In genomic region chr17:2399572-2400473, GRCh38 we compare ENCODE assay signal across 1 cellular context.
TF ChIP-seq lines count a peak whose summit lies in the region.

No MANE protein-coding gene starts in this region.

TF ChIP-seq in HepG2, 621 proteins besides CTCF, POLR2A, EP300 and RAD21 (continued from another document and continues in another):
- peak; percentile 64; the same call in 1 of the 2 replicates for TF ChIP-seq GABPB1 (CRISPR knock-in tag; IDR thresholded peaks at IDR 0.05)
- TF ChIP-seq TCF7L2 (IDR thresholded peaks at IDR 0.05; ENCODE audit: low read depth, low read length) = no peak
- TF ChIP-seq RBM22 (optimal IDR thresholded peaks at IDR 0.05; ENCODE audit: low read length) = no peak
- TF ChIP-seq TAF1 (CRISPR knock-in tag; IDR thresholded peaks at IDR 0.05) = peak; percentile 56
- TF ChIP-seq KIAA2018 (CRISPR knock-in tag; IDR thresholded peaks at IDR 0.05; ENCODE audit: borderline replicate concordance) = no peak
- no peak for TF ChIP-seq ZNF775 (CRISPR knock-in tag; IDR thresholded peaks at IDR 0.05; ENCODE audit: borderline replicate concordance)
- TF ChIP-seq ZNF468 (CRISPR knock-in tag; IDR thresholded peaks at IDR 0.05) = no peak
- no peak for TF ChIP-seq MTA3 (CRISPR knock-in tag; IDR thresholded peaks at IDR 0.05)
- no peak for TF ChIP-seq GTF3A (CRISPR knock-in tag; conservative IDR thresholded peaks at IDR 0.05)
- TF ChIP-seq, protein P1, sequence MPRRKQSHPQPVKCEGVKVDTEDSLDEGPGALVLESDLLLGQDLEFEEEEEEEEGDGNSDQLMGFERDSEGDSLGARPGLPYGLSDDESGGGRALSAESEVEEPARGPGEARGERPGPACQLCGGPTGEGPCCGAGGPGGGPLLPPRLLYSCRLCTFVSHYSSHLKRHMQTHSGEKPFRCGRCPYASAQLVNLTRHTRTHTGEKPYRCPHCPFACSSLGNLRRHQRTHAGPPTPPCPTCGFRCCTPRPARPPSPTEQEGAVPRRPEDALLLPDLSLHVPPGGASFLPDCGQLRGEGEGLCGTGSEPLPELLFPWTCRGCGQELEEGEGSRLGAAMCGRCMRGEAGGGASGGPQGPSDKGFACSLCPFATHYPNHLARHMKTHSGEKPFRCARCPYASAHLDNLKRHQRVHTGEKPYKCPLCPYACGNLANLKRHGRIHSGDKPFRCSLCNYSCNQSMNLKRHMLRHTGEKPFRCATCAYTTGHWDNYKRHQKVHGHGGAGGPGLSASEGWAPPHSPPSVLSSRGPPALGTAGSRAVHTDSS (CRISPR knock-in tag; conservative IDR thresholded peaks at IDR 0.05) = peak; percentile 90; the same call in 1 of the 2 replicates
- TF ChIP-seq POLR2AphosphoS2 (IDR thresholded peaks at IDR 0.05; ENCODE audit: low read depth, low read length) = 0 out of 2 replicates have a peak, but pooled peaks have one; percentile 2
- TF ChIP-seq ARNTL (CRISPR knock-in tag; IDR thresholded peaks at IDR 0.05) = peak; percentile 88
- no peak for TF ChIP-seq HNRNPH1 (optimal IDR thresholded peaks at IDR 0.05; ENCODE audit: low read depth, low read length)
- TF ChIP-seq TMF1 (CRISPR knock-in tag; IDR thresholded peaks at IDR 0.05; ENCODE audit: low read depth) = peak; percentile 51; the same call in 1 of the 2 replicates
- TF ChIP-seq ZNF564 (CRISPR knock-in tag; IDR thresholded peaks at IDR 0.05) = no peak; the same call in 1 of the 2 replicates
- peak; percentile 59 for TF ChIP-seq CHD2 (IDR thresholded peaks at IDR 0.05; ENCODE audit: low read depth, low read length)
- no peak for TF ChIP-seq ZNF101 (CRISPR knock-in tag; IDR thresholded peaks at IDR 0.05; ENCODE audit: borderline replicate concordance, low read depth)
- peak; percentile 77; the same call in 1 of the 2 replicates for TF ChIP-seq ZNF766 (CRISPR knock-in tag; IDR thresholded peaks at IDR 0.05; ENCODE audit: borderline replicate concordance)
- TF ChIP-seq, protein P2, sequence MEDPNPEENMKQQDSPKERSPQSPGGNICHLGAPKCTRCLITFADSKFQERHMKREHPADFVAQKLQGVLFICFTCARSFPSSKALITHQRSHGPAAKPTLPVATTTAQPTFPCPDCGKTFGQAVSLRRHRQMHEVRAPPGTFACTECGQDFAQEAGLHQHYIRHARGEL (CRISPR knock-in tag; IDR thresholded peaks at IDR 0.05) = no peak
- peak; percentile 71 for TF ChIP-seq ZBTB25 (CRISPR knock-in tag; IDR thresholded peaks at IDR 0.05)
- 0 out of 2 replicates have a peak, but pooled peaks have one; percentile 33 for TF ChIP-seq ATF5 (CRISPR knock-in tag; IDR thresholded peaks at IDR 0.05; ENCODE audit: low read depth)
- TF ChIP-seq GATAD1 (CRISPR knock-in tag; IDR thresholded peaks at IDR 0.05) = peak; percentile 72
- TF ChIP-seq HMG20A (CRISPR knock-in tag; IDR thresholded peaks at IDR 0.05; ENCODE audit: borderline replicate concordance) = no peak
- TF ChIP-seq ZNF598 (CRISPR knock-in tag; IDR thresholded peaks at IDR 0.05; ENCODE audit: borderline replicate concordance) = 0 out of 2 replicates have a peak, but pooled peaks have one; percentile 23
- TF ChIP-seq ZNF337 (CRISPR knock-in tag; IDR thresholded peaks at IDR 0.05; ENCODE audit: borderline replicate concordance, low read depth) = 0 out of 2 replicates have a peak, but pooled peaks have one; percentile 47
- TF ChIP-seq MLLT10 (CRISPR knock-in tag; IDR thresholded peaks at IDR 0.05) = no peak
- no peak for TF ChIP-seq SUZ12 (IDR thresholded peaks at IDR 0.05; ENCODE audit: low read depth, low read length)
- no peak for TF ChIP-seq PBX2 (CRISPR knock-in tag; IDR thresholded peaks at IDR 0.05)
- TF ChIP-seq NFIB (CRISPR knock-in tag; IDR thresholded peaks at IDR 0.05; ENCODE audit: borderline replicate concordance) = no peak
- TF ChIP-seq, protein P3, sequence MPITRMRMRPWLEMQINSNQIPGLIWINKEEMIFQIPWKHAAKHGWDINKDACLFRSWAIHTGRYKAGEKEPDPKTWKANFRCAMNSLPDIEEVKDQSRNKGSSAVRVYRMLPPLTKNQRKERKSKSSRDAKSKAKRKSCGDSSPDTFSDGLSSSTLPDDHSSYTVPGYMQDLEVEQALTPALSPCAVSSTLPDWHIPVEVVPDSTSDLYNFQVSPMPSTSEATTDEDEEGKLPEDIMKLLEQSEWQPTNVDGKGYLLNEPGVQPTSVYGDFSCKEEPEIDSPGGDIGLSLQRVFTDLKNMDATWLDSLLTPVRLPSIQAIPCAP (CRISPR knock-in tag; IDR thresholded peaks at IDR 0.05; ENCODE audit: low read depth) = no peak
- TF ChIP-seq PBX3 (CRISPR knock-in tag; IDR thresholded peaks at IDR 0.05; ENCODE audit: borderline replicate concordance) = no peak
- TF ChIP-seq KDM6A (CRISPR knock-in tag; IDR thresholded peaks at IDR 0.05; ENCODE audit: low read depth) = no peak
- TF ChIP-seq RARA (CRISPR knock-in tag; IDR thresholded peaks at IDR 0.05) = peak; percentile 63
- 0 out of 2 replicates have a peak, but pooled peaks have one; percentile 20 for TF ChIP-seq CCDC6 (CRISPR knock-in tag; IDR thresholded peaks at IDR 0.05)
- TF ChIP-seq SIX1 (CRISPR knock-in tag; IDR thresholded peaks at IDR 0.05; ENCODE audit: borderline replicate concordance) = no peak
- TF ChIP-seq MEIS2 (CRISPR knock-in tag; IDR thresholded peaks at IDR 0.05) = peak; percentile 76; the same call in 1 of the 2 replicates
- 0 out of 2 replicates have a peak, but pooled peaks have one; percentile 23 for TF ChIP-seq ZNF264 (CRISPR knock-in tag; IDR thresholded peaks at IDR 0.05)
- TF ChIP-seq POGZ (CRISPR knock-in tag; IDR thresholded peaks at IDR 0.05) = no peak
- peak; percentile 70 for TF ChIP-seq MED8 (CRISPR knock-in tag; IDR thresholded peaks at IDR 0.05; ENCODE audit: insufficient replicate concordance)
- TF ChIP-seq SIN3B (IDR thresholded peaks at IDR 0.05; ENCODE audit: low read length) = no peak
- TF ChIP-seq HDAC6 (IDR thresholded peaks at IDR 0.05; ENCODE audit: low read depth, low read length) = no peak
- peak; percentile 54; the same call in 1 of the 2 replicates for TF ChIP-seq IRF9 (CRISPR knock-in tag; IDR thresholded peaks at IDR 0.05; ENCODE audit: borderline replicate concordance)
